ENCODE assay signal across 1 cellular context in the genomic region with DNA sequence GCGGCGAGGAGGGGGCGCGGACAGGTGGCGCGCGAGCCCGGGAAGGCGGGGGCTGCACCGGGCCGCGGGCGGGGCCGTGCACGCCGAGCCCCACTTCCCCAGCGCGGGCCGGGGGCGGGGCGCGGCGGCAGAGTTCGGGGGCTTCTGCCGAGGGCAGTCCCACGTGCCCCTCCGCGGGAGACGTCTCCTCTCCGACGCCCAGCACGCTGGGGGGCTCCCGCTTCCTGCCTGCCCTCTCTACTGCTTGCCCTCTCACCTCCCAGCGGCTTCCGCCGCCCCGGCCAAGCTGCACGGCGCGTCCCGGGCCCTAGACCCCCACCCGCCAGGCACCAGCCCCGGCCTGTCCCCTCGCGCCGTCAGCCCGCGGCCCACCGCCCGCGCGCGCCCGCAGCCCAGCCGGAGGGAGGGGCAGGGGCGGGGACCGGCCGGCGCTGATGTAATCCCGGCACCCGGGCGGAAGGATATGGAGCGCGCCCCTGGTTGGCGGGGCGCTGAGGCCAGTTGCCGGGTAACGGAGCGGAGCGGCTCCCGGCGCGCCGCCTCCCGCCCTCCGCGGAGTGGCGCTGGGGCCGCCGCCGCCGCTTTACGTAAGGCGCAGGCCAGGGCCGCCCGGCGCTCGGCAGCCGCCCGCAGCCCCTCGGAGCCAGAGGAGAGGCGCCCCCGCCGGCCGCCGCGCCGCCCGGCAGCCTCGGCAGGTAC.
A peak's percentile ranks its signal among the peaks of the same experiment; 100 is the strongest.
TF ChIP-seq lines count a peak whose summit lies in the region.

A gene with protein sequence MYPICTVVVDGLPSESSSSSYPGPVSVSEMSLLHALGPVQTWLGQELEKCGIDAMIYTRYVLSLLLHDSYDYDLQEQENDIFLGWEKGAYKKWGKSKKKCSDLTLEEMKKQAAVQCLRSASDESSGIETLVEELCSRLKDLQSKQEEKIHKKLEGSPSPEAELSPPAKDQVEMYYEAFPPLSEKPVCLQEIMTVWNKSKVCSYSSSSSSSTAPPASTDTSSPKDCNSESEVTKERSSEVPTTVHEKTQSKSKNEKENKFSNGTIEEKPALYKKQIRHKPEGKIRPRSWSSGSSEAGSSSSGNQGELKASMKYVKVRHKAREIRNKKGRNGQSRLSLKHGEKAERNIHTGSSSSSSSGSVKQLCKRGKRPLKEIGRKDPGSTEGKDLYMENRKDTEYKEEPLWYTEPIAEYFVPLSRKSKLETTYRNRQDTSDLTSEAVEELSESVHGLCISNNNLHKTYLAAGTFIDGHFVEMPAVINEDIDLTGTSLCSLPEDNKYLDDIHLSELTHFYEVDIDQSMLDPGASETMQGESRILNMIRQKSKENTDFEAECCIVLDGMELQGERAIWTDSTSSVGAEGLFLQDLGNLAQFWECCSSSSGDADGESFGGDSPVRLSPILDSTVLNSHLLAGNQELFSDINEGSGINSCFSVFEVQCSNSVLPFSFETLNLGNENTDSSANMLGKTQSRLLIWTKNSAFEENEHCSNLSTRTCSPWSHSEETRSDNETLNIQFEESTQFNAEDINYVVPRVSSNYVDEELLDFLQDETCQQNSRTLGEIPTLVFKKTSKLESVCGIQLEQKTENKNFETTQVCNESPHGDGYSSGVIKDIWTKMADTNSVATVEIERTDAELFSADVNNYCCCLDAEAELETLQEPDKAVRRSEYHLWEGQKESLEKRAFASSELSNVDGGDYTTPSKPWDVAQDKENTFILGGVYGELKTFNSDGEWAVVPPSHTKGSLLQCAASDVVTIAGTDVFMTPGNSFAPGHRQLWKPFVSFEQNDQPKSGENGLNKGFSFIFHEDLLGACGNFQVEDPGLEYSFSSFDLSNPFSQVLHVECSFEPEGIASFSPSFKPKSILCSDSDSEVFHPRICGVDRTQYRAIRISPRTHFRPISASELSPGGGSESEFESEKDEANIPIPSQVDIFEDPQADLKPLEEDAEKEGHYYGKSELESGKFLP (N-terminal part only) (plus strand): TSS at position 581 of the 699 bp plus-strand sequence. CDS start 41,727 bp downstream, outside the sequence.

TF ChIP-seq in WTC11, 78 proteins besides CTCF, POLR2A, EP300 and RAD21 (continued from another document):
- TF ChIP-seq, protein P1, sequence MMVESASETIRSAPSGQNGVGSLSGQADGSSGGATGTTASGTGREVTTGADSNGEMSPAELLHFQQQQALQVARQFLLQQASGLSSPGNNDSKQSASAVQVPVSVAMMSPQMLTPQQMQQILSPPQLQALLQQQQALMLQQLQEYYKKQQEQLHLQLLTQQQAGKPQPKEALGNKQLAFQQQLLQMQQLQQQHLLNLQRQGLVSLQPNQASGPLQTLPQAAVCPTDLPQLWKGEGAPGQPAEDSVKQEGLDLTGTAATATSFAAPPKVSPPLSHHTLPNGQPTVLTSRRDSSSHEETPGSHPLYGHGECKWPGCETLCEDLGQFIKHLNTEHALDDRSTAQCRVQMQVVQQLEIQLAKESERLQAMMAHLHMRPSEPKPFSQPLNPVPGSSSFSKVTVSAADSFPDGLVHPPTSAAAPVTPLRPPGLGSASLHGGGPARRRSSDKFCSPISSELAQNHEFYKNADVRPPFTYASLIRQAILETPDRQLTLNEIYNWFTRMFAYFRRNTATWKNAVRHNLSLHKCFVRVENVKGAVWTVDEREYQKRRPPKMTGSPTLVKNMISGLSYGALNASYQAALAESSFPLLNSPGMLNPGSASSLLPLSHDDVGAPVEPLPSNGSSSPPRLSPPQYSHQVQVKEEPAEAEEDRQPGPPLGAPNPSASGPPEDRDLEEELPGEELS (CRISPR knock-in tag; IDR thresholded peaks at IDR 0.05) = no peak; the same call in 1 of the 2 replicates
- TF ChIP-seq ATF1 (CRISPR knock-in tag; IDR thresholded peaks at IDR 0.05) (peak; percentile 40; the same call in 1 of the 2 replicates), FOXJ3 (CRISPR knock-in tag; IDR thresholded peaks at IDR 0.05; ENCODE audit: borderline replicate concordance) (no peak), ZNF138 (CRISPR knock-in tag; conservative IDR thresholded peaks at IDR 0.05) (no peak), TEAD4 (CRISPR knock-in tag; IDR thresholded peaks at IDR 0.05) (no peak), ESRRA (CRISPR knock-in tag; IDR thresholded peaks at IDR 0.05; ENCODE audit: borderline replicate concordance) (no peak), SP1 (CRISPR knock-in tag; conservative IDR thresholded peaks at IDR 0.05) (peak; percentile 94), MXD4 (CRISPR knock-in tag; IDR thresholded peaks at IDR 0.05; ENCODE audit: borderline replicate concordance) (no peak), GRHL2 (CRISPR knock-in tag; IDR thresholded peaks at IDR 0.05; ENCODE audit: insufficient replicate concordance, severe bottlenecking) (no peak), GTF2I (CRISPR knock-in tag; conservative IDR thresholded peaks at IDR 0.05) (no peak), PRRX2 (CRISPR knock-in tag; IDR thresholded peaks at IDR 0.05) (no peak), JUN (CRISPR knock-in tag; IDR thresholded peaks at IDR 0.05) (no peak), GABPB1 (CRISPR knock-in tag; IDR thresholded peaks at IDR 0.05) (peak; percentile 97), NR1H2 (CRISPR knock-in tag; IDR thresholded peaks at IDR 0.05) (no peak), ELF4 (CRISPR knock-in tag; IDR thresholded peaks at IDR 0.05; ENCODE audit: low read depth) (no peak)
- TF ChIP-seq, protein P2, sequence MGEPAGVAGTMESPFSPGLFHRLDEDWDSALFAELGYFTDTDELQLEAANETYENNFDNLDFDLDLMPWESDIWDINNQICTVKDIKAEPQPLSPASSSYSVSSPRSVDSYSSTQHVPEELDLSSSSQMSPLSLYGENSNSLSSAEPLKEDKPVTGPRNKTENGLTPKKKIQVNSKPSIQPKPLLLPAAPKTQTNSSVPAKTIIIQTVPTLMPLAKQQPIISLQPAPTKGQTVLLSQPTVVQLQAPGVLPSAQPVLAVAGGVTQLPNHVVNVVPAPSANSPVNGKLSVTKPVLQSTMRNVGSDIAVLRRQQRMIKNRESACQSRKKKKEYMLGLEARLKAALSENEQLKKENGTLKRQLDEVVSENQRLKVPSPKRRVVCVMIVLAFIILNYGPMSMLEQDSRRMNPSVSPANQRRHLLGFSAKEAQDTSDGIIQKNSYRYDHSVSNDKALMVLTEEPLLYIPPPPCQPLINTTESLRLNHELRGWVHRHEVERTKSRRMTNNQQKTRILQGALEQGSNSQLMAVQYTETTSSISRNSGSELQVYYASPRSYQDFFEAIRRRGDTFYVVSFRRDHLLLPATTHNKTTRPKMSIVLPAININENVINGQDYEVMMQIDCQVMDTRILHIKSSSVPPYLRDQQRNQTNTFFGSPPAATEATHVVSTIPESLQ (CRISPR knock-in tag; IDR thresholded peaks at IDR 0.05) = no peak
- TF ChIP-seq, protein P3, sequence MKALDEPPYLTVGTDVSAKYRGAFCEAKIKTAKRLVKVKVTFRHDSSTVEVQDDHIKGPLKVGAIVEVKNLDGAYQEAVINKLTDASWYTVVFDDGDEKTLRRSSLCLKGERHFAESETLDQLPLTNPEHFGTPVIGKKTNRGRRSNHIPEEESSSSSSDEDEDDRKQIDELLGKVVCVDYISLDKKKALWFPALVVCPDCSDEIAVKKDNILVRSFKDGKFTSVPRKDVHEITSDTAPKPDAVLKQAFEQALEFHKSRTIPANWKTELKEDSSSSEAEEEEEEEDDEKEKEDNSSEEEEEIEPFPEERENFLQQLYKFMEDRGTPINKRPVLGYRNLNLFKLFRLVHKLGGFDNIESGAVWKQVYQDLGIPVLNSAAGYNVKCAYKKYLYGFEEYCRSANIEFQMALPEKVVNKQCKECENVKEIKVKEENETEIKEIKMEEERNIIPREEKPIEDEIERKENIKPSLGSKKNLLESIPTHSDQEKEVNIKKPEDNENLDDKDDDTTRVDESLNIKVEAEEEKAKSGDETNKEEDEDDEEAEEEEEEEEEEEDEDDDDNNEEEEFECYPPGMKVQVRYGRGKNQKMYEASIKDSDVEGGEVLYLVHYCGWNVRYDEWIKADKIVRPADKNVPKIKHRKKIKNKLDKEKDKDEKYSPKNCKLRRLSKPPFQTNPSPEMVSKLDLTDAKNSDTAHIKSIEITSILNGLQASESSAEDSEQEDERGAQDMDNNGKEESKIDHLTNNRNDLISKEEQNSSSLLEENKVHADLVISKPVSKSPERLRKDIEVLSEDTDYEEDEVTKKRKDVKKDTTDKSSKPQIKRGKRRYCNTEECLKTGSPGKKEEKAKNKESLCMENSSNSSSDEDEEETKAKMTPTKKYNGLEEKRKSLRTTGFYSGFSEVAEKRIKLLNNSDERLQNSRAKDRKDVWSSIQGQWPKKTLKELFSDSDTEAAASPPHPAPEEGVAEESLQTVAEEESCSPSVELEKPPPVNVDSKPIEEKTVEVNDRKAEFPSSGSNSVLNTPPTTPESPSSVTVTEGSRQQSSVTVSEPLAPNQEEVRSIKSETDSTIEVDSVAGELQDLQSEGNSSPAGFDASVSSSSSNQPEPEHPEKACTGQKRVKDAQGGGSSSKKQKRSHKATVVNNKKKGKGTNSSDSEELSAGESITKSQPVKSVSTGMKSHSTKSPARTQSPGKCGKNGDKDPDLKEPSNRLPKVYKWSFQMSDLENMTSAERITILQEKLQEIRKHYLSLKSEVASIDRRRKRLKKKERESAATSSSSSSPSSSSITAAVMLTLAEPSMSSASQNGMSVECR (CRISPR knock-in tag; IDR thresholded peaks at IDR 0.05; ENCODE audit: borderline replicate concordance) = no peak
- TF ChIP-seq, protein P4, sequence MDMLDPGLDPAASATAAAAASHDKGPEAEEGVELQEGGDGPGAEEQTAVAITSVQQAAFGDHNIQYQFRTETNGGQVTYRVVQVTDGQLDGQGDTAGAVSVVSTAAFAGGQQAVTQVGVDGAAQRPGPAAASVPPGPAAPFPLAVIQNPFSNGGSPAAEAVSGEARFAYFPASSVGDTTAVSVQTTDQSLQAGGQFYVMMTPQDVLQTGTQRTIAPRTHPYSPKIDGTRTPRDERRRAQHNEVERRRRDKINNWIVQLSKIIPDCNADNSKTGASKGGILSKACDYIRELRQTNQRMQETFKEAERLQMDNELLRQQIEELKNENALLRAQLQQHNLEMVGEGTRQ (CRISPR knock-in tag; IDR thresholded peaks at IDR 0.05) = peak; percentile 62
- TF ChIP-seq, protein P5, sequence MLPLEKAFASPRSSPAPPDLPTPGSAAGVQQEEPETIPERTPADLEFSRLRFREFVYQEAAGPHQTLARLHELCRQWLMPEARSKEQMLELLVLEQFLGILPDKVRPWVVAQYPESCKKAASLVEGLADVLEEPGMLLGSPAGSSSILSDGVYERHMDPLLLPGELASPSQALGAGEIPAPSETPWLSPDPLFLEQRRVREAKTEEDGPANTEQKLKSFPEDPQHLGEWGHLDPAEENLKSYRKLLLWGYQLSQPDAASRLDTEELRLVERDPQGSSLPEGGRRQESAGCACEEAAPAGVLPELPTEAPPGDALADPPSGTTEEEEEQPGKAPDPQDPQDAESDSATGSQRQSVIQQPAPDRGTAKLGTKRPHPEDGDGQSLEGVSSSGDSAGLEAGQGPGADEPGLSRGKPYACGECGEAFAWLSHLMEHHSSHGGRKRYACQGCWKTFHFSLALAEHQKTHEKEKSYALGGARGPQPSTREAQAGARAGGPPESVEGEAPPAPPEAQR (CRISPR knock-in tag; IDR thresholded peaks at IDR 0.05) = no peak
